Comparison of ENCODE assay signal across 13 cellular contexts in the genomic region with DNA sequence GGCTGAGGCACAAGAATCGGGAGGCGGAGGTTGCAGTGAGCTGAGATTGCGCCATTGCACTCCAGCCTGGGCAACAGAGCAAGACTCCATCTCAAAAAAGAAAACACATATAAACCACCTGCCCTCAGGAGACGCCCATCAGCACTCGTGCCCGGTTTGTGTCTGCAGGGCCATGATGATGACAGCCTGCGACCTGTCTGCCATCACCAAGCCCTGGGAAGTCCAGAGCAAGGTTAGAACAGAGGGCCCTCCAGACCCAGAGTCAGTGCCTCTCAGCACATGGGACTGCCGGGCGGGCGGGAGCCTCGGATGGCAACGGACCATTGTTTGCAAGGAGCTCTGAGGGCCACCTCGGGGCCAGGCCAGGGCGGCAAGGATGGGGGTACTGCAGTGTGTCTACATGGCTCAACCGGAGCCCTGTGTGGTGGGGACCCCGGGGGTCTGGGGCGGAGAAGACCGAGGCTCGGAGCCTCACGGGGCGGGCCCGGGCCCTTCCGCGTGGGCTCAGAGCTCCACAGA. TPM values are rescaled to one million over a fixed set of nuclear protein-coding genes. Genes with fewer than 3 reads are reported as not detected.
DNase-seq lines count a peak whose midpoint lies in the region; ATAC-seq lines count a peak whose summit lies in the region.
"Had no signal": no experiment of that assay in that cellular context is flagged by ENCODE, and none has a peak within 500 bp of the region (broad histone marks: within the 10 kb centered on the region; RNA-seq: fewer than 3 reads in every experiment).

No MANE protein-coding gene starts in this region.

- H3K27me3 Mint-ChIP-seq in activated CD4-positive, alpha-beta T cell treated with anti-CD3 and anti-CD28 coated beads, Interleukin-2, amount 10 ng/mL, durations not matched to agents 7 days and 5 days, result no peaks in the 10 kb centered on the region
- H3K27me3 Mint-ChIP-seq in T-helper 2 cell treated with Interferon-gamma antibody and Interleukin-4, amounts not matched to agents 5 μg/mL and 100 μg/mL, for 36 hours (ENCODE audit: low read depth), result no peaks in the 10 kb centered on the region

- H3K9me3 ChIP-seq in right cardiac atrium (ENCODE audit: control insufficient read depth, low read length), result no peaks in the 10 kb centered on the region
- H3K9me3 ChIP-seq: A549, tibial artery had no signal

- no peaks in the 10 kb centered on the region for H3K27me3 ChIP-seq in right cardiac atrium (ENCODE audit: control insufficient read depth, insufficient read depth)

- in situ Hi-C loops in G401 (cut with HindIII; ENCODE audit: low sequenced_read_pairs), result no loop called here

- peak overlapping the region; percentile 92 for H3K27ac Mint-ChIP-seq in activated CD4-positive, alpha-beta T cell treated with anti-CD3 and anti-CD28 coated beads, Interleukin-2, amount 10 ng/mL, durations not matched to agents 7 days and 5 days
- peak overlapping the region; percentile 88 for H3K27ac Mint-ChIP-seq in T-helper 2 cell treated with Interferon-gamma antibody and Interleukin-4, amounts not matched to agents 5 μg/mL and 100 μg/mL, for 36 hours

- POLR2A ChIA-PET in activated CD4-positive, alpha-beta T cell treated with anti-CD3 and anti-CD28 coated beads, Interleukin-2, amount 10 ng/mL, durations not matched to agents 7 days and 5 days (lab: Charles Lee), result interaction anchor here (1.0 kb wide), 1 partner anchor 9 kb away, joined by 4 read pairs; a partner anchor contains a TSS

- ATAC-seq in right cardiac atrium (no peak), HG03457 (IDR thresholded peaks at IDR 0.05; ENCODE audit: unreplicated experiment) (no peak), GM19463 (IDR thresholded peaks at IDR 0.05; ENCODE audit: unreplicated experiment) (no peak)

- H3K4me3 ChIP-seq in right cardiac atrium (ENCODE audit: low read length), result no peak overlapping the region
- H3K4me3 ChIP-seq: A549 had no signal

- H3K4me1 ChIP-seq in right cardiac atrium (ENCODE audit: control insufficient read depth, insufficient read depth, low read length), result no peaks in the 10 kb centered on the region
- H3K4me1 ChIP-seq: A549 had no signal

- H3K36me3 Mint-ChIP-seq in activated CD4-positive, alpha-beta T cell treated with anti-CD3 and anti-CD28 coated beads, Interleukin-2, amount 10 ng/mL, durations not matched to agents 7 days and 5 days (ENCODE audit: low read depth), result peaks cover 16% of the 10 kb centered on the region
- H3K36me3 Mint-ChIP-seq in T-helper 2 cell treated with Interferon-gamma antibody and Interleukin-4, amounts not matched to agents 5 μg/mL and 100 μg/mL, for 36 hours (ENCODE audit: low read depth), result peaks cover 3% of the 10 kb centered on the region

- H3K27ac ChIP-seq in right cardiac atrium (ENCODE audit: low read length), result no peak overlapping the region
- H3K27ac ChIP-seq: A549, RWPE1, tibial artery had no signal

- peaks cover 6% of the 10 kb centered on the region for H3K9me3 Mint-ChIP-seq in activated CD4-positive, alpha-beta T cell treated with anti-CD3 and anti-CD28 coated beads, Interleukin-2, amount 10 ng/mL, durations not matched to agents 7 days and 5 days
- H3K9me3 Mint-ChIP-seq in T-helper 2 cell treated with Interferon-gamma antibody and Interleukin-4, amounts not matched to agents 5 μg/mL and 100 μg/mL, for 36 hours, result peaks cover 4% of the 10 kb centered on the region

- CTCF ChIA-PET in activated CD4-positive, alpha-beta T cell treated with anti-CD3 and anti-CD28 coated beads, Interleukin-2, amount 10 ng/mL, durations not matched to agents 7 days and 5 days (lab: Charles Lee), result interaction anchor here (0.9 to 3.6 kb wide), 2 partner anchors 9 to 19 kb away, joined by 3 to 22 read pairs; a partner anchor contains a TSS

- no peak for DNase-seq in activated CD4-positive, alpha-beta T cell treated with anti-CD3 and anti-CD28 coated beads, Interleukin-2, amount 10 ng/mL, durations not matched to agents 7 days and 5 days
- no peak for DNase-seq in activated CD4-positive, alpha-beta T cell treated with anti-CD3 and anti-CD28 coated beads, Interleukin-2, amount 50 U/mL, for 48 hours
- DNase-seq in T-helper 2 cell treated with Interferon-gamma antibody and Interleukin-4, amounts not matched to agents 5 μg/mL and 100 μg/mL, for 36 hours (ENCODE audit: low spot score), result no peak
- peak; percentile 7 to 52 (median 36) for DNase-seq in right cardiac atrium
- DNase-seq in retina, result peak; percentile 1
- DNase-seq in G401 (ENCODE audit: low spot score), result no peak
- DNase-seq: foreskin melanocyte, Karpas-422, tibial artery had no signal

- H3K4me1 Mint-ChIP-seq in activated CD4-positive, alpha-beta T cell treated with anti-CD3 and anti-CD28 coated beads, Interleukin-2, amount 10 ng/mL, durations not matched to agents 7 days and 5 days, result peaks cover 19% of the 10 kb centered on the region
- peaks cover 1% of the 10 kb centered on the region for H3K4me1 Mint-ChIP-seq in T-helper 2 cell treated with Interferon-gamma antibody and Interleukin-4, amounts not matched to agents 5 μg/mL and 100 μg/mL, for 36 hours (ENCODE audit: low read depth)

- H3K4me3 Mint-ChIP-seq in activated CD4-positive, alpha-beta T cell treated with anti-CD3 and anti-CD28 coated beads, Interleukin-2, amount 10 ng/mL, durations not matched to agents 7 days and 5 days, result peak overlapping the region; percentile 80
- peak overlapping the region; percentile 79 for H3K4me3 Mint-ChIP-seq in T-helper 2 cell treated with Interferon-gamma antibody and Interleukin-4, amounts not matched to agents 5 μg/mL and 100 μg/mL, for 36 hours

- WGBS in right cardiac atrium, result 97% methylated on average over 24 of the region's 24 CpGs

- intact Hi-C loops in right cardiac atrium (cut with DNase I), result no loop called here

RNA-seq across cellular contexts. Expression of a gene that starts 9.3 kb away (rescaled TPM):
- total RNA-seq in activated CD4-positive, alpha-beta T cell treated with anti-CD3 and anti-CD28 coated beads, Interleukin-2, amount 10 ng/mL, durations not matched to agents 7 days and 5 days, result 100 to 1,000 TPM; 162 to 183 TPM
- total RNA-seq in right cardiac atrium, result 100 to 1,000 TPM; 689 to 911 (median 734) TPM
- polyA plus RNA-seq in right cardiac atrium, result 1,352 TPM
- 245 and 376 TPM in 2 replicates for total RNA-seq in G401 (2014; rRNA removed; shearing (Covaris generic))

RNA-seq across cellular contexts. Expression of a gene that starts 9.6 kb away (rescaled TPM):
- total RNA-seq in activated CD4-positive, alpha-beta T cell treated with anti-CD3 and anti-CD28 coated beads, Interleukin-2, amount 10 ng/mL, durations not matched to agents 7 days and 5 days, result 10 to 100 TPM; 17.8 to 19.0 TPM
- total RNA-seq in right cardiac atrium, result 1 to 10 TPM; 4.0 to 6.0 (median 4.7) TPM
- 3.8 TPM for polyA plus RNA-seq in right cardiac atrium
- 4.5 and 7.4 TPM in 2 replicates for total RNA-seq in G401 (2014; rRNA removed; shearing (Covaris generic))

RNA-seq across cellular contexts. Expression of a gene that starts 24.2 kb away (rescaled TPM):
- total RNA-seq in activated CD4-positive, alpha-beta T cell treated with anti-CD3 and anti-CD28 coated beads, Interleukin-2, amount 10 ng/mL, durations not matched to agents 7 days and 5 days, result under 1 TPM in 1 of 2 experiments, not detected in 1; 0.35 TPM
- total RNA-seq in right cardiac atrium, result 10 to 100 TPM; 13.7 to 19.5 (median 16.9) TPM
- 10.6 TPM for polyA plus RNA-seq in right cardiac atrium
- not detected in 2 replicates for total RNA-seq in G401 (2014; rRNA removed; shearing (Covaris generic))

RNA-seq across cellular contexts. Expression of a gene that starts 39.4 kb away (rescaled TPM):
- 10 to 100 TPM; 15.9 to 18.7 TPM for total RNA-seq in activated CD4-positive, alpha-beta T cell treated with anti-CD3 and anti-CD28 coated beads, Interleukin-2, amount 10 ng/mL, durations not matched to agents 7 days and 5 days
- total RNA-seq in right cardiac atrium, result 1 to 10 TPM; 6.8 to 7.5 (median 7.0) TPM
- polyA plus RNA-seq in right cardiac atrium, result 3.6 TPM
- 1.0 TPM in 1 of 2 replicates, not detected in the other for total RNA-seq in G401 (2014; rRNA removed; shearing (Covaris generic))
- polyA plus RNA-seq: A549 had no signal

RNA-seq across cellular contexts. Expression of a gene that starts 40.9 kb away (rescaled TPM):
- total RNA-seq in activated CD4-positive, alpha-beta T cell treated with anti-CD3 and anti-CD28 coated beads, Interleukin-2, amount 10 ng/mL, durations not matched to agents 7 days and 5 days, result 10 to 100 TPM; 34.9 to 36.8 TPM
- 10 to 100 TPM; 25.0 to 28.6 (median 26.4) TPM for total RNA-seq in right cardiac atrium
- 30.1 TPM for polyA plus RNA-seq in right cardiac atrium
- total RNA-seq in G401 (2014; rRNA removed; shearing (Covaris generic)), result 27.1 and 34.1 TPM in 2 replicates

Comparison
In these comparisons a context has a peak if more than half of its experiments do, and no peak if none do; other contexts are left out.
1. DNase-seq: peak in right cardiac atrium (3 of 3) and retina (single experiment); none in activated CD4-positive, alpha-beta T cell treated with anti-CD3 and anti-CD28 coated beads, Interleukin-2, amount 10 ng/mL, durations not matched to agents 7 days and 5 days (single experiment), activated CD4-positive, alpha-beta T cell treated with anti-CD3 and anti-CD28 coated beads, Interleukin-2, amount 50 U/mL, for 48 hours (0 of 2), T-helper 2 cell treated with Interferon-gamma antibody and Interleukin-4, amounts not matched to agents 5 μg/mL and 100 μg/mL, for 36 hours (single experiment) and G401 (single experiment).
2. RNA of a gene that starts 24.2 kb away (total RNA-seq): 13.7 to 19.5 TPM in right cardiac atrium; 0.35 TPM in activated CD4-positive, alpha-beta T cell treated with anti-CD3 and anti-CD28 coated beads, Interleukin-2, amount 10 ng/mL, durations not matched to agents 7 days and 5 days and not detected in G401; every median in the first group is over 10 times any median in the second.